ENCODE assay signal across 13 cellular contexts in genomic region chr11:9571766-9572120, GRCh38. TPM values are rescaled to one million over a fixed set of nuclear protein-coding genes. Genes with fewer than 3 reads are reported as not detected.
DNase-seq lines count a peak whose midpoint lies in the region; ATAC-seq, FAIRE-seq and TF ChIP-seq lines count a peak whose summit lies in the region.
"Had no signal": no experiment of that assay in that cellular context is flagged by ENCODE, and none has a peak within 500 bp of the region (broad histone marks: within the 10 kb centered on the region; RNA-seq: fewer than 3 reads in every experiment).

No MANE protein-coding gene starts in this region.

- CTCF ChIA-PET in A549 (lab: Yijun Ruan, JAX), result interaction anchor here (1.2 kb wide), 1 partner anchor 40 kb away, joined by 3 read pairs; no protein-coding TSS in a partner anchor
- CTCF ChIA-PET in naive thymus-derived CD4-positive, alpha-beta T cell (lab: Charles Lee), result no interaction called here

- peaks cover 4% of the 10 kb centered on the region for H3K36me3 Mint-ChIP-seq in astrocyte (ENCODE audit: low read depth, unreplicated experiment)
- peaks cover 0 to 14% (median 0%) of the 10 kb centered on the region in 5 donors for H3K36me3 Mint-ChIP-seq in naive thymus-derived CD4-positive, alpha-beta T cell

- H3K4me1 ChIP-seq in A549 (peaks cover 51% of the 10 kb centered on the region), HUES6 (ENCODE audit: control insufficient read depth, insufficient read depth, low read length) (peaks cover 45% of the 10 kb centered on the region), astrocyte (ENCODE audit: insufficient read depth, low read length) (peaks cover 31% of the 10 kb centered on the region)
- H3K4me1 ChIP-seq in naive thymus-derived CD4-positive, alpha-beta T cell (ENCODE audit: control insufficient read depth in 2 of 2, insufficient read depth in 2 of 2, low read length in 2 of 2), result peaks cover 7 to 9% of the 10 kb centered on the region in 2 donors

- intact Hi-C loops in naive thymus-derived CD4-positive, alpha-beta T cell (cut with micrococcal nuclease), result loop anchor here (2.0 to 10.0 kb wide), 10 partner anchors 177 to 1283 kb away; partner anchors contain the start of genes ADM (in 2 of the 2), RPL27A (in 2 of the 2), TRIM66 (in 2 of the 2) and IPO7 (in 1 of the 2)

- H3K27ac Mint-ChIP-seq in astrocyte (ENCODE audit: unreplicated experiment), result peak overlapping the region; percentile 89
- H3K27ac Mint-ChIP-seq in naive thymus-derived CD4-positive, alpha-beta T cell, result peak overlapping the region in 1 of 9 donors; percentile 28

- no peaks in the 10 kb centered on the region for H3K9me3 Mint-ChIP-seq in astrocyte (ENCODE audit: unreplicated experiment)
- no peaks in the 10 kb centered on the region for H3K9me3 Mint-ChIP-seq in naive thymus-derived CD4-positive, alpha-beta T cell

- TF ChIP-seq EP300 in A549 (IDR thresholded peaks at IDR 0.05), result no peak

- H2AFZ ChIP-seq in astrocyte (ENCODE audit: low read depth, low read length), result no peak overlapping the region

- no peak overlapping the region for H3K4me3 ChIP-seq in A549
- H3K4me3 ChIP-seq in HUES6 (ENCODE audit: low read depth, low read length), result peak overlapping the region; percentile 86; the same call in 1 of the 2 replicates
- no peak overlapping the region for H3K4me3 ChIP-seq in astrocyte (ENCODE audit: insufficient read depth, low read depth, low read length)
- H3K4me3 ChIP-seq in naive thymus-derived CD4-positive, alpha-beta T cell (ENCODE audit: low read length), result no peak overlapping the region

- H3K27ac ChIP-seq in A549 (peak overlapping the region; percentile 95; a peak in 5 of 6 replicates), HUES6 (ENCODE audit: low read depth, low read length) (peak overlapping the region; percentile 87; the same call in 1 of the 2 replicates), astrocyte (ENCODE audit: low read depth, low read length) (peak overlapping the region; percentile 97)
- H3K27ac ChIP-seq in naive thymus-derived CD4-positive, alpha-beta T cell (ENCODE audit: low read depth, low read length), result no peak overlapping the region

- POLR2A ChIA-PET in A549 (lab: Yijun Ruan, JAX), result no interaction called here
- POLR2A ChIA-PET in naive thymus-derived CD4-positive, alpha-beta T cell (lab: Charles Lee), result no interaction called here

- TF ChIP-seq CTCF in A549 (IDR thresholded peaks at IDR 0.05) (no peak), astrocyte (IDR thresholded peaks at IDR 0.05; ENCODE audit: insufficient read depth, low read depth, low read length) (no peak)

- peaks cover 26% of the 10 kb centered on the region for H3K4me1 Mint-ChIP-seq in astrocyte (ENCODE audit: low read depth, unreplicated experiment)
- peaks cover 0 to 34% (median 18%) of the 10 kb centered on the region in 7 donors for H3K4me1 Mint-ChIP-seq in naive thymus-derived CD4-positive, alpha-beta T cell

- H4K20me1 ChIP-seq in astrocyte (ENCODE audit: insufficient read depth, low read length), result peaks cover 6% of the 10 kb centered on the region

- H3K9ac ChIP-seq in HUES6 (ENCODE audit: low read length), result peak overlapping the region; percentile 93
- H3K9ac ChIP-seq in astrocyte (ENCODE audit: low read length), result peak overlapping the region; percentile 100

- H3K9me3 ChIP-seq in A549 (no peaks in the 10 kb centered on the region), HUES6 (ENCODE audit: control insufficient read depth, insufficient read depth, low read depth, low read length) (no peaks in the 10 kb centered on the region), astrocyte (ENCODE audit: insufficient read depth, low read depth, low read length) (no peaks in the 10 kb centered on the region)
- H3K9me3 ChIP-seq in naive thymus-derived CD4-positive, alpha-beta T cell (ENCODE audit: control insufficient read depth in 2 of 3, low read length in 3 of 3), result no peaks in the 10 kb centered on the region

- ATAC-seq in A549 (no peak), HG03439 (IDR thresholded peaks at IDR 0.05; ENCODE audit: unreplicated experiment) (no peak), HG02642 (IDR thresholded peaks at IDR 0.05; ENCODE audit: poor library complexity, unreplicated experiment) (no peak)
- no peak for ATAC-seq in naive thymus-derived CD4-positive, alpha-beta T cell

- H3K27me3 ChIP-seq in HUES6 (ENCODE audit: control insufficient read depth, insufficient read depth, low read length) (no peaks in the 10 kb centered on the region), astrocyte (ENCODE audit: insufficient read depth, low read length) (no peaks in the 10 kb centered on the region)
- H3K27me3 ChIP-seq in naive thymus-derived CD4-positive, alpha-beta T cell (ENCODE audit: control insufficient read depth in 2 of 2, insufficient read depth in 2 of 2, low read length in 2 of 2), result peaks cover 0 to 3% of the 10 kb centered on the region in 2 donors

- no peaks in the 10 kb centered on the region for H3K27me3 Mint-ChIP-seq in astrocyte (ENCODE audit: low read depth, unreplicated experiment)
- H3K27me3 Mint-ChIP-seq in naive thymus-derived CD4-positive, alpha-beta T cell, result peaks cover 3 to 22% (median 10%) of the 10 kb centered on the region in 5 donors

- peaks cover 37% of the 10 kb centered on the region for H3K79me2 ChIP-seq in astrocyte (ENCODE audit: insufficient read depth, low read length)

- DNase-seq in A549 (ENCODE audit: low read depth in 1 of 2, low spot score in 1 of 2) (no peak), astrocyte (ENCODE audit: low read depth) (no peak), C1 segment of cervical spinal cord (lab: John Stamatoyannopoulos, UW) (no peak), DMS 273 (lab: John Stamatoyannopoulos, UW; ENCODE audit: unreplicated experiment) (no peak)
- no peak for DNase-seq in naive thymus-derived CD4-positive, alpha-beta T cell
- DNase-seq: NCI-H1436; SIG-M5; small intestine; stimulated activated naive CD4-positive, alpha-beta T cell treated with Interleukin-2 at 50 U/mL for 16 hours had no signal

- peak overlapping the region; percentile 78 for H3K4me3 Mint-ChIP-seq in astrocyte (ENCODE audit: unreplicated experiment)
- H3K4me3 Mint-ChIP-seq in naive thymus-derived CD4-positive, alpha-beta T cell, result peak overlapping the region; percentile 13 to 91 (median 82)

- FAIRE-seq in A549 (lab: Jason Lieb, UNC) (no peak), astrocyte (lab: Jason Lieb, UNC) (no peak)
- FAIRE-seq: endometrium, small intestine had no signal

- H3K36me3 ChIP-seq in HUES6 (ENCODE audit: control insufficient read depth, insufficient read depth, low read length) (peaks cover 23% of the 10 kb centered on the region), astrocyte (ENCODE audit: insufficient read depth, low read length) (peaks cover 6% of the 10 kb centered on the region)
- H3K36me3 ChIP-seq in naive thymus-derived CD4-positive, alpha-beta T cell (ENCODE audit: control insufficient read depth in 2 of 3, insufficient read depth in 3 of 3, low read length in 3 of 3), result no peaks in the 10 kb centered on the region

- 87% methylated on average over 6 of the region's 6 CpGs for WGBS in A549 (ENCODE audit: missing lambda C conversion rate)

- no peak for TF ChIP-seq POLR2A in A549 (IDR thresholded peaks at IDR 0.05; ENCODE audit: low read length)

- TF ChIP-seq RAD21 in A549 (conservative IDR thresholded peaks at IDR 0.05 in 1 of 2, IDR thresholded peaks at IDR 0.05 in 1 of 2), result no peak

- H3K4me2 ChIP-seq in A549 (peak overlapping the region; percentile 60), astrocyte (ENCODE audit: low read length) (peak overlapping the region; percentile 95)

TF ChIP-seq in A549, 52 proteins besides CTCF, POLR2A, EP300 and RAD21:
- TF ChIP-seq CBX2 (IDR thresholded peaks at IDR 0.05; ENCODE audit: borderline replicate concordance, low read depth) (no peak), MAFK (IDR thresholded peaks at IDR 0.05; ENCODE audit: partially characterized antibody) (peak; percentile 5)

RNA-seq across cellular contexts. Expression of gene WEE1, which starts 1.7 kb away (rescaled TPM):
- 32.8 and 41.3 TPM in 2 replicates for polyA plus RNA-seq in A549 (2011; rRNA removed)
- polyA plus RNA-seq in A549 (2012; cell fraction: cytosol; rRNA removed), result 13.2 and 15.5 TPM in 2 replicates
- 24.6 and 34.6 TPM in 2 replicates for polyA plus RNA-seq in A549 (2012; cell fraction: nucleus; rRNA removed)
- polyA plus RNA-seq in A549 (2017; fragmentation: RNase III; extraction: RNeasy Plus Mini Kit Qiagen cat#74134 plus additional on column Dnase treatment), result 18.6 to 19.5 TPM (median 18.6 TPM) in 3 replicates
- polyA minus RNA-seq in A549 (2011; rRNA and poly(A)+ RNA removed), result 20.2 and 32.0 TPM in 2 replicates
- total RNA-seq in astrocyte, result 29.3 and 50.7 TPM in 2 replicates
- 10 to 100 TPM in 1 of 5 experiments, 1 to 10 TPM in 3, under 1 TPM in 1; 0.43 to 47.6 (median 1.9) TPM for total RNA-seq in naive thymus-derived CD4-positive, alpha-beta T cell
- polyA plus RNA-seq in naive thymus-derived CD4-positive, alpha-beta T cell, result under 1 TPM; 0.43 to 0.44 TPM
